ENCODE assay signal across 16 cellular contexts in the genomic region with DNA sequence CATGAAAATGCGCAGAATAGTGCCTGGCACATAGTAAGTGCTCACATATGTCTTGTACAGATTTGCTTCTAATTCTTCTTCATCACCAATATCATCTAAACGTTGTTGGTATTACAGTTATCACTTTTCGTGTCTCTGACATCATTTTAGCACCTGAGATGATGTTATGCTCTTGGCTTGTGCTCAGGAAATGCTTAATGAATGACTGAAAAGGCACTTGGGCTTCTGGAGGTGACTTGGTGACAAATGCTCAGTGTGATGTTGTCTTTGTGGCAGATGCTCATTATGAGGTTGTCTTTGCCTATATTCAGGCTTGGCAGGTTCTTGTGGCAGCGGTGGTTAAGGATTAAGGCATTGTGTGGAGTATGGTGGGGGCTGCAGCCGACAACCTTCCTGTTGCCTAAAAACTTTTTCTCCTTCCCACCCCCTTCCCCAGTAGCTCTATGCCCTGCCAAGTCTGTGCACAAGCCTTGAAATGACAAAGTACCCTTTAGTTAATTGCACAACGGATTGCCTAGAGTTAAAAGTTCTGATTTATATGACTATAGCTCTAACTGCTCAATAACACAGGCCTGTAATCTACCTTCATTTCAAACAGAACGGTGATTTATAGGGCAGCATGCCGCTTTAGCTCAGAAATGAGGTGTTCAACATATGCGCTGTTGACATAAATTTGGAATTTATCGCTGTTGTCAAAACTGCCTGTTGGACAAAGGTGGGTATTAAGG.
DNase-seq lines count a peak whose midpoint lies in the region; ATAC-seq and TF ChIP-seq lines count a peak whose summit lies in the region.
"Had no signal": no experiment of that assay in that cellular context is flagged by ENCODE, and none has a peak within 500 bp of the region (broad histone marks: within the 10 kb centered on the region; RNA-seq: fewer than 3 reads in every experiment).

No MANE protein-coding gene starts in this region.

- H3K9me3 ChIP-seq in ascending aorta (no peaks in the 10 kb centered on the region), muscle layer of colon (ENCODE audit: low read length) (no peaks in the 10 kb centered on the region)

- H3K36me3 ChIP-seq in ascending aorta, result peaks cover 27 to 64% of the 10 kb centered on the region in 2 donors
- peaks cover 3% of the 10 kb centered on the region for H3K36me3 ChIP-seq in muscle layer of colon (ENCODE audit: insufficient read depth, low read length)

- ATAC-seq in HG02885 (IDR thresholded peaks at IDR 0.05; ENCODE audit: poor library complexity, unreplicated experiment), result no peak
- ATAC-seq: SK-N-SH treated with all-trans-retinoic acid at 6 μM for 48 hours; stimulated activated naive CD8-positive, alpha-beta T cell treated with anti-CD3 and anti-CD28 coated beads, Interleukin-15, Interleukin-2, amounts not matched to agents 100 U/mL and 50 U/mL, for 24 hours had no signal

- H3K4me3 ChIP-seq in ascending aorta, result peak overlapping the region; percentile 14 to 19
- no peak overlapping the region for H3K4me3 ChIP-seq in muscle layer of colon (ENCODE audit: low read depth in 1 of 2, low read length in 2 of 2)

- peaks cover 40 to 91% of the 10 kb centered on the region in 2 donors for H3K4me1 ChIP-seq in ascending aorta
- peaks cover 82% of the 10 kb centered on the region for H3K4me1 ChIP-seq in muscle layer of colon (ENCODE audit: insufficient read depth, low read length)

- intact Hi-C loops in ascending aorta (cut with DNase I), result no loop called here

- H3K27me3 ChIP-seq in ascending aorta (no peaks in the 10 kb centered on the region), muscle layer of colon (ENCODE audit: control insufficient read depth in 1 of 2, insufficient read depth in 2 of 2, low read length in 2 of 2) (no peaks in the 10 kb centered on the region)

- no peak for TF ChIP-seq CTCF in ascending aorta (IDR thresholded peaks at IDR 0.05)

- H3K27ac ChIP-seq in ascending aorta (peak overlapping the region; percentile 92 to 99), muscle layer of colon (ENCODE audit: low read depth, low read length) (peak overlapping the region; percentile 46), temporal lobe (ENCODE audit: low read depth, low read length) (peak overlapping the region; percentile 82)

- DNase-seq in NCI-H1417 treated with DMSO at 0.1 percent for 48 hours (lab: John Stamatoyannopoulos, UW), result peak; percentile 47
- DNase-seq in ascending aorta (ENCODE audit: low spot score in 2 of 2), result no peak
- no peak for DNase-seq in NOMO-1 (lab: John Stamatoyannopoulos, UW; ENCODE audit: unreplicated experiment in 2 of 2)
- no peak for DNase-seq in NCI-H345 treated with DMSO at 0.1 percent for 48 hours (lab: John Stamatoyannopoulos, UW; ENCODE audit: unreplicated experiment)
- DNase-seq: activated CD4-positive, alpha-beta T cell treated with anti-CD3 and anti-CD28 coated beads for 4 hours; activated CD8-positive, alpha-beta memory T cell treated with anti-CD3 and anti-CD28 coated beads, Interleukin-2, amount 50 U/mL, for 48 hours; aorta; Calu3; HCEC 1CT; NCI-H1694 treated with DMSO at 0.1 percent for 48 hours; NCI-H526; stimulated activated naive CD8-positive, alpha-beta T cell treated with anti-CD3 and anti-CD28 coated beads, Interleukin-15, Interleukin-2, amounts not matched to agents 100 U/mL and 50 U/mL, for 24 hours had no signal

- H3K9ac ChIP-seq in muscle layer of colon (ENCODE audit: low read length), result no peak overlapping the region

Comparison
In these comparisons a context has a peak if more than half of its experiments do, and no peak if none do; other contexts are left out.
1. H3K4me3 ChIP-seq: peak in ascending aorta (2 of 2); none in muscle layer of colon (0 of 2).
2. Peak in every context shown above with its lines, with median percentiles within 50 percentile points of each other: H3K27ac ChIP-seq.